In the genomic region with DNA sequence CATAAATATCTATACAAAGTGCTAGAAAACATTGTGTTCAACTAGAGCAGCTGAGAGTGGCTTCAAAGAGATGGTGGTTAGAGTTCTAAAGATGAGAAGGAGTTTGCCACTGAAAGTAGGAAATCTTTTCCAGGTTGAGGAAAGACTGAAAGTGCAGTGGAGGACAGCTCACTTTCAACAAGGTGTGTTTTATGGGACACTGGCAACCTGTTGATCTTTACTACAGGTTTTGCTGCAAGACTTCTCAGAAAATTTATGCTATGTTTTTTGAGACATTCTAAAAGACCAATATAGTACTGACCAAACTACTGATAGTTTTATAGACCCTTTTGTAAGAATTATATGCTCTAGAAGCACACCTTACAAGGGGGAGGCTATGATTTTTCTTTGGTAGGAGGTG, we compare ENCODE assay signal across 23 cellular contexts.
"Had no signal": no experiment of that assay in that cellular context is flagged by ENCODE, and none has a peak within 500 bp of the region (broad histone marks: within the 10 kb centered on the region; RNA-seq: fewer than 3 reads in every experiment).

No MANE protein-coding gene starts in this region.

- H3K9me3 ChIP-seq: stomach, suprapubic skin, testis, thoracic aorta, thyroid gland, tibial artery, tibial nerve, transverse colon, upper lobe of left lung, upper lobe of right lung, uterus, vagina had no signal

- H3K4me3 ChIP-seq: stomach, suprapubic skin, testis, thoracic aorta, thyroid gland, tibial artery, tibial nerve, transverse colon, upper lobe of left lung, upper lobe of right lung, uterus, vagina had no signal

- H3K36me3 ChIP-seq: stomach, suprapubic skin, thoracic aorta, thyroid gland, tibial artery, tibial nerve, transverse colon, upper lobe of left lung, upper lobe of right lung, uterus, vagina had no signal

- DNase-seq: stimulated activated CD4-positive, alpha-beta T cell treated with anti-CD3 and anti-CD28 coated beads, Interleukin-2, amount 100 ng/mL, for 48 hours; stimulated activated CD4-positive, alpha-beta T cell treated with anti-CD3 and anti-CD28 coated beads, Interleukin-4, amount 100 ng/mL, for 1 hour; stimulated activated CD4-positive, alpha-beta T cell treated with anti-CD3 and anti-CD28 coated beads, Interleukin-4, amount 100 ng/mL, for 24 hours; stimulated activated CD4-positive, alpha-beta T cell treated with anti-CD3 and anti-CD28 coated beads, Interleukin-4, amount 100 ng/mL, for 4 hours; stimulated activated CD8-positive, alpha-beta memory T cell treated with anti-CD3 and anti-CD28 coated beads, Interleukin-4, amount 100 ng/mL, for 48 hours; stimulated activated naive B cell treated with anti-CD40 and anti-IgM and Interleukin-4, amounts not matched to agents 10 μg/mL and 1 μg/mL and 100 μg/mL, for 72 hours; stimulated activated naive CD4-positive, alpha-beta T cell; stimulated activated naive CD4-positive, alpha-beta T cell treated with Interleukin-2 at 50 U/mL for 16 hours; stimulated activated naive CD8-positive, alpha-beta T cell treated with anti-CD3 and anti-CD28 coated beads, Interleukin-15, amount 100 ng/mL, for 72 hours; stimulated activated naive CD8-positive, alpha-beta T cell treated with anti-CD3 and anti-CD28 coated beads, Interleukin-15, Interleukin-2, amounts not matched to agents 100 U/mL and 50 U/mL, for 24 hours; testis; tibial artery; transverse colon; trophoblast cell; upper lobe of left lung; upper lobe of right lung; uterus had no signal

- H3K27ac ChIP-seq: suprapubic skin, testis, thoracic aorta, thyroid gland, tibial artery, tibial nerve, transverse colon, upper lobe of left lung, upper lobe of right lung, uterus, vagina had no signal

- H3K4me1 ChIP-seq: testis had no signal
